31 cellular contexts compared by ENCODE assay signal in genomic region chr7:45460379-45460778, GRCh38.
"Had no signal": no experiment of that assay in that cellular context is flagged by ENCODE, and none has a peak within 500 bp of the region (broad histone marks: within the 10 kb centered on the region; RNA-seq: fewer than 3 reads in every experiment).

No MANE protein-coding gene starts in this region.

- FAIRE-seq: astrocyte, RCC 7860 had no signal

- H3K36me3 Mint-ChIP-seq: activated naive CD4-positive, alpha-beta T cell treated with anti-CD3 and anti-CD28 coated beads, Interleukin-2, amount 50 U/mL, for 24 hours; activated naive CD8-positive, alpha-beta T cell treated with anti-CD3 and anti-CD28 coated beads, Interleukin-2, amount 10 ng/mL, durations not matched to agents 7 days and 5 days; IgD-negative memory B cell had no signal

- H3K27me3 ChIP-seq: body of pancreas, breast epithelium had no signal

- H3K9me3 ChIP-seq: body of pancreas, breast epithelium had no signal

- H3K4me3 ChIP-seq: body of pancreas, breast epithelium had no signal

- H3K36me3 ChIP-seq: breast epithelium, WERI-Rb-1 had no signal

- H3K27ac ChIP-seq: body of pancreas, breast epithelium, WERI-Rb-1 had no signal

- H3K4me1 Mint-ChIP-seq: activated naive CD4-positive, alpha-beta T cell treated with anti-CD3 and anti-CD28 coated beads, Interleukin-2, amount 50 U/mL, for 24 hours; activated naive CD8-positive, alpha-beta T cell treated with anti-CD3 and anti-CD28 coated beads, Interleukin-2, amount 10 ng/mL, durations not matched to agents 7 days and 5 days; IgD-negative memory B cell had no signal

- H3K27ac Mint-ChIP-seq: activated CD8-positive, alpha-beta T cell treated with anti-CD3 and anti-CD28 coated beads, Interleukin-2, amount 10 ng/mL, durations not matched to agents 7 days and 5 days; activated naive CD4-positive, alpha-beta T cell treated with anti-CD3 and anti-CD28 coated beads, Interleukin-2, amount 50 U/mL, for 24 hours; activated naive CD8-positive, alpha-beta T cell treated with anti-CD3 and anti-CD28 coated beads, Interleukin-2, amount 10 ng/mL, durations not matched to agents 7 days and 5 days; activated T-cell treated with anti-CD3 and anti-CD28 coated beads, Interleukin-2, amount 50 U/mL, for 24 hours; activated T-helper 2 cell treated with anti-CD3 and anti-CD28 coated beads, Interferon-gamma antibody, Interleukin-2, Interleukin-4, amounts not matched to agents 10 μg/mL and 5 μg/mL and 100 μg/mL, durations not matched to agents 14 hours and 24 hours and 36 hours; IgD-negative memory B cell had no signal

- ATAC-seq: activated CD8-positive, alpha-beta T cell treated with anti-CD3 and anti-CD28 coated beads, Interleukin-2, amount 10 ng/mL, durations not matched to agents 7 days and 5 days; body of pancreas had no signal

- H3K4me1 ChIP-seq: body of pancreas, breast epithelium had no signal

- DNase-seq: activated CD4-positive, alpha-beta T cell treated with anti-CD3 and anti-CD28 coated beads for 1 hour; activated CD4-positive, alpha-beta T cell treated with anti-CD3 and anti-CD28 coated beads for 48 hours; activated CD4-positive, CD25-positive, alpha-beta regulatory T cell; activated CD8-positive, alpha-beta T cell treated with anti-CD3 and anti-CD28 coated beads, Interleukin-2, amount 10 ng/mL, durations not matched to agents 7 days and 5 days; activated gamma-delta T cell; activated naive CD4-positive, alpha-beta T cell treated with Interleukin-2 at 50 U/mL for 16 hours; activated naive CD8-positive, alpha-beta T cell treated with anti-CD3 and anti-CD28 coated beads, Interleukin-2, amount 10 ng/mL, durations not matched to agents 7 days and 5 days; activated T-cell treated with anti-CD3 and anti-CD28 coated beads, Interleukin-2, amount 50 U/mL, for 24 hours; body of pancreas; caudate nucleus; cerebellar nuclear complex; Karpas-422; MM.1S; NCI-H1694 treated with DMSO at 0.1 percent for 48 hours; NCI-H2029; NCI-H2107; NCI-H2171; NCI-H510A; NCI-H526; Right ventricle myocardium superior; SW 1271; T-helper 1 cell; T-helper 2 cell; T-helper 9 cell; WERI-Rb-1 had no signal

- H3K4me3 Mint-ChIP-seq: activated CD8-positive, alpha-beta T cell treated with anti-CD3 and anti-CD28 coated beads, Interleukin-2, amount 10 ng/mL, durations not matched to agents 7 days and 5 days; activated naive CD4-positive, alpha-beta T cell treated with anti-CD3 and anti-CD28 coated beads, Interleukin-2, amount 50 U/mL, for 24 hours; activated naive CD8-positive, alpha-beta T cell treated with anti-CD3 and anti-CD28 coated beads, Interleukin-2, amount 10 ng/mL, durations not matched to agents 7 days and 5 days; activated T-cell treated with anti-CD3 and anti-CD28 coated beads, Interleukin-2, amount 50 U/mL, for 24 hours; IgD-negative memory B cell had no signal

- H3K27me3 Mint-ChIP-seq: activated naive CD4-positive, alpha-beta T cell treated with anti-CD3 and anti-CD28 coated beads, Interleukin-2, amount 50 U/mL, for 24 hours had no signal
